3 cellular contexts compared by ENCODE assay signal in genomic region chr3:154708554-154708953, GRCh38.
TF ChIP-seq lines count a peak whose summit lies in the region.

No MANE protein-coding gene starts in this region.

TF ChIP-seq in A549, 52 proteins besides CTCF, POLR2A, EP300 and RAD21:
- TF ChIP-seq EHF (CRISPR knock-in tag; IDR thresholded peaks at IDR 0.05): no peak
- peak; percentile 95 for TF ChIP-seq MAFK (IDR thresholded peaks at IDR 0.05; ENCODE audit: partially characterized antibody)

TF ChIP-seq in IMR-90, 13 proteins besides CTCF, POLR2A, EP300 and RAD21:
- TF ChIP-seq CHD1 (IDR thresholded peaks at IDR 0.05; ENCODE audit: low read depth, low read length) (no peak), MAZ (IDR thresholded peaks at IDR 0.05; ENCODE audit: borderline replicate concordance, low read depth, low read length) (no peak), BHLHE40 (IDR thresholded peaks at IDR 0.05; ENCODE audit: low read depth, low read length) (no peak), MAFK (IDR thresholded peaks at IDR 0.05; ENCODE audit: low read depth, low read length) (peak; percentile 96), RFX5 (IDR thresholded peaks at IDR 0.05; ENCODE audit: low read depth, low read length) (no peak), NFE2L2 (IDR thresholded peaks at IDR 0.05; ENCODE audit: low read depth, low read length) (no peak)
- TF ChIP-seq, protein P1, sequence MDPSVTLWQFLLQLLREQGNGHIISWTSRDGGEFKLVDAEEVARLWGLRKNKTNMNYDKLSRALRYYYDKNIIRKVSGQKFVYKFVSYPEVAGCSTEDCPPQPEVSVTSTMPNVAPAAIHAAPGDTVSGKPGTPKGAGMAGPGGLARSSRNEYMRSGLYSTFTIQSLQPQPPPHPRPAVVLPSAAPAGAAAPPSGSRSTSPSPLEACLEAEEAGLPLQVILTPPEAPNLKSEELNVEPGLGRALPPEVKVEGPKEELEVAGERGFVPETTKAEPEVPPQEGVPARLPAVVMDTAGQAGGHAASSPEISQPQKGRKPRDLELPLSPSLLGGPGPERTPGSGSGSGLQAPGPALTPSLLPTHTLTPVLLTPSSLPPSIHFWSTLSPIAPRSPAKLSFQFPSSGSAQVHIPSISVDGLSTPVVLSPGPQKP (IDR thresholded peaks at IDR 0.05; ENCODE audit: borderline replicate concordance, low read depth, low read length): no peak

TF ChIP-seq in H1, 55 proteins besides CTCF, POLR2A, EP300 and RAD21:
- TF ChIP-seq MAFK (IDR thresholded peaks at IDR 0.05; ENCODE audit: low read depth, low read length) (peak; percentile 74; the same call in 1 of the 2 replicates), TAF7 (optimal IDR thresholded peaks at IDR 0.05; ENCODE audit: borderline replicate concordance, low read depth, low read length) (no peak)
